ENCODE assay signal across 2 cellular contexts in the genomic region with DNA sequence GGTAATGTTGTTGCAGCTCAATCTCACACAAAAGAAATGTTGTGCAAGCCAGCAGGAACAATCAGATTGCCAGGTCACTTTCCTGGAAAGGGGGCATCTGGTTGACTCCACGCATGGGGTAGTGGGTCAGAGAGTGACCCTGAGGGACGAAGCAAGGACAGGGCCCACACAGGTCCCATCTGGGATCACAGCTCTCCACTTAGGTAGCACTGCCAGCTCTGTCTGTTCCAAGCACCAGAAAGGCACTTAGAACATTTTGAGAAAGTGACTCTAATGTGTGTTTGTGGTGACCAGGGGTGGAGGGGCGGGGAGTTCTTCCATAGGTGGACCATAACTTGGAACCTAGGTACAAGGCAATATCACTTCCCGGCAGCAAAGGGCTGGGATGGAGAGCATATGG.
TF ChIP-seq lines count a peak whose summit lies in the region.

No MANE protein-coding gene starts in this region.

TF ChIP-seq in A549, 52 proteins besides CTCF, POLR2A, EP300 and RAD21:
- TF ChIP-seq PHF8 (IDR thresholded peaks at IDR 0.05; ENCODE audit: borderline replicate concordance, low read depth) (no peak), CBX8 (IDR thresholded peaks at IDR 0.05) (no peak), TFCP2L1 (CRISPR knock-in tag; IDR thresholded peaks at IDR 0.05) (no peak), RCOR1 (IDR thresholded peaks at IDR 0.05; ENCODE audit: low read depth, low read length) (no peak), FOSL2 (IDR thresholded peaks at IDR 0.05) (no peak), FOSL2 (CRISPR knock-in tag; IDR thresholded peaks at IDR 0.05) (no peak), FOSB (CRISPR knock-in tag; IDR thresholded peaks at IDR 0.05) (no peak), CEBPB (IDR thresholded peaks at IDR 0.05) (no peak), CHD4 (IDR thresholded peaks at IDR 0.05; ENCODE audit: borderline replicate concordance) (no peak), KDM1A (IDR thresholded peaks at IDR 0.05; ENCODE audit: low read depth) (no peak)
- TF ChIP-seq, protein P1, sequence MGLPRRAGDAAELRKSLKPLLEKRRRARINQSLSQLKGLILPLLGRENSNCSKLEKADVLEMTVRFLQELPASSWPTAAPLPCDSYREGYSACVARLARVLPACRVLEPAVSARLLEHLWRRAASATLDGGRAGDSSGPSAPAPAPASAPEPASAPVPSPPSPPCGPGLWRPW (IDR thresholded peaks at IDR 0.05) = no peak
- TF ChIP-seq, protein P2, sequence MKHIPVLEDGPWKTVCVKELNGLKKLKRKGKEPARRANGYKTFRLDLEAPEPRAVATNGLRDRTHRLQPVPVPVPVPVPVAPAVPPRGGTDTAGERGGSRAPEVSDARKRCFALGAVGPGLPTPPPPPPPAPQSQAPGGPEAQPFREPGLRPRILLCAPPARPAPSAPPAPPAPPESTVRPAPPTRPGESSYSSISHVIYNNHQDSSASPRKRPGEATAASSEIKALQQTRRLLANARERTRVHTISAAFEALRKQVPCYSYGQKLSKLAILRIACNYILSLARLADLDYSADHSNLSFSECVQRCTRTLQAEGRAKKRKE (CRISPR knock-in tag; IDR thresholded peaks at IDR 0.05; ENCODE audit: low read depth) = no peak

TF ChIP-seq in HCT116, 20 proteins besides CTCF, POLR2A, EP300 and RAD21:
- TF ChIP-seq, protein P3, sequence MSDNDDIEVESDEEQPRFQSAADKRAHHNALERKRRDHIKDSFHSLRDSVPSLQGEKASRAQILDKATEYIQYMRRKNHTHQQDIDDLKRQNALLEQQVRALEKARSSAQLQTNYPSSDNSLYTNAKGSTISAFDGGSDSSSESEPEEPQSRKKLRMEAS (IDR thresholded peaks at IDR 0.05) = no peak
- TF ChIP-seq POLR2AphosphoS5 (IDR thresholded peaks at IDR 0.05; ENCODE audit: low read depth, low read length) = peak; percentile 33; the same call in 1 of the 2 replicates
